ENCODE assay signal across 19 cellular contexts in genomic region chr1:109780982-109781381, GRCh38. TPM values are rescaled to one million over a fixed set of nuclear protein-coding genes. Genes with fewer than 3 reads are reported as not detected.
A peak's percentile ranks its signal among the peaks of the same experiment; 100 is the strongest.
DNase-seq lines count a peak whose midpoint lies in the region; ATAC-seq and TF ChIP-seq lines count a peak whose summit lies in the region.
"Had no signal": no experiment of that assay in that cellular context is flagged by ENCODE, and none has a peak within 500 bp of the region (broad histone marks: within the 10 kb centered on the region; RNA-seq: fewer than 3 reads in every experiment).

No MANE protein-coding gene starts in this region.

- no peaks in the 10 kb centered on the region for H3K36me3 Mint-ChIP-seq in mesothelial cell of epicardium

- H4K91ac ChIP-seq in IMR-90 (ENCODE audit: insufficient read depth, low read depth, low read length), result peak overlapping the region; percentile 8

- BruUV-seq in IMR-90 (replicated peaks; lab: Mats Ljungman, UMichigan), result no TSS peak

- no peak for ATAC-seq in IMR-90 (ENCODE audit: low read depth)
- no peak for ATAC-seq in left ventricle myocardium superior
- ATAC-seq: A549 had no signal

- dilution Hi-C loops in IMR-90 (cut with HindIII; ENCODE audit: low sequenced_read_pairs, unreplicated experiment), result no loop called here

- no CpG with 5 or more reads among the region's 1 CpG for WGBS in IMR-90 (ENCODE audit: extremely low coverage in 2 of 2, insufficient read length in 1 of 2), 2 experiments

- TF ChIP-seq RAD21 in IMR-90 (IDR thresholded peaks at IDR 0.05; ENCODE audit: low read length), result no peak

- no peak overlapping the region for H3K4me3 Mint-ChIP-seq in mesothelial cell of epicardium
- H3K4me3 Mint-ChIP-seq: CD4-positive, alpha-beta memory T cell had no signal

- H2AFZ ChIP-seq in IMR-90 (replicated peaks; ENCODE audit: low read length, poor library complexity), result no peak overlapping the region

- no peaks in the 10 kb centered on the region for H3K36me3 ChIP-seq in IMR-90 (ENCODE audit: control insufficient read depth, insufficient read depth, low read length)
- H3K36me3 ChIP-seq: HAP-1 had no signal

- peaks cover 4% of the 10 kb centered on the region for H3K9me3 Mint-ChIP-seq in mesothelial cell of epicardium

- TF ChIP-seq CTCF in AG10803 (conservative IDR thresholded peaks at IDR 0.05; ENCODE audit: low read length) (no peak), IMR-90 (conservative IDR thresholded peaks at IDR 0.05; ENCODE audit: low read depth, low read length) (no peak), mesothelial cell of epicardium (IDR thresholded peaks at IDR 0.05; ENCODE audit: unreplicated experiment) (no peak)

- H3K4ac ChIP-seq in IMR-90 (ENCODE audit: low read depth, low read length), result peak overlapping the region; percentile 56; the same call in 1 of the 2 replicates

- H3K4me3 ChIP-seq in AG10803 (ENCODE audit: low read length), result no peak overlapping the region
- H3K4me3 ChIP-seq in IMR-90 (ENCODE audit: insufficient read depth, low read depth, low read length), result no peak overlapping the region
- H3K4me3 ChIP-seq: A549, HAP-1 had no signal

- H3K27ac Mint-ChIP-seq in mesothelial cell of epicardium, result peak overlapping the region; percentile 41

- no peaks in the 10 kb centered on the region for H3K9me3 ChIP-seq in IMR-90 (ENCODE audit: control insufficient read depth, insufficient read depth, low read length)

- POLR2A ChIA-PET in IMR-90 (lab: Charles Lee; ENCODE audit: unreplicated experiment), result interaction anchor here (2.0 kb wide), 1 partner anchor 137 kb away, joined by 9 read pairs; no protein-coding TSS in a partner anchor

- peak overlapping the region in 1 of 2 experiments; percentile 9; a peak in 1 of 4 replicates for H4K8ac ChIP-seq in IMR-90 (ENCODE audit: low read depth in 2 of 2, low read length in 2 of 2)

- peak overlapping the region; percentile 62; the same call in 1 of the 3 replicates for H2BK15ac ChIP-seq in IMR-90 (ENCODE audit: low read depth, low read length)

- no peak overlapping the region for H3K56ac ChIP-seq in IMR-90 (ENCODE audit: extremely low read depth, insufficient read depth, low read length)

- peak overlapping the region; percentile 40; the same call in 1 of the 2 replicates for H3K18ac ChIP-seq in IMR-90 (ENCODE audit: low read depth, low read length)

- H4K20me1 ChIP-seq in IMR-90 (ENCODE audit: insufficient read depth, low read length), result no peaks in the 10 kb centered on the region

- no peak overlapping the region for H3K9ac ChIP-seq in IMR-90 (ENCODE audit: low read depth, low read length)

- in situ Hi-C loops in IMR-90 (cut with MboI; ENCODE audit: low sequenced_read_pairs), result loop anchor here (25.0 kb wide), 1 partner anchor 131 kb away; the partner anchor contains the start of gene CSF1

- H2BK20ac ChIP-seq in IMR-90 (ENCODE audit: low read depth, low read length), result peak overlapping the region; percentile 81

- H3K27me3 Mint-ChIP-seq in mesothelial cell of epicardium (ENCODE audit: low read depth), result no peaks in the 10 kb centered on the region
- H3K27me3 Mint-ChIP-seq: CD4-positive, alpha-beta memory T cell had no signal

- no peak overlapping the region for H2BK5ac ChIP-seq in IMR-90 (ENCODE audit: low read depth, low read length, poor library complexity, severe bottlenecking)

- H3K27me3 ChIP-seq in IMR-90 (ENCODE audit: control insufficient read depth, insufficient read depth, low read length), result no peaks in the 10 kb centered on the region

- peaks cover 53% of the 10 kb centered on the region for H3K4me1 Mint-ChIP-seq in mesothelial cell of epicardium

- H3K9me1 ChIP-seq in IMR-90 (ENCODE audit: insufficient read depth, low read length), result peaks cover 21% of the 10 kb centered on the region

- H2AK5ac ChIP-seq in IMR-90 (ENCODE audit: low read depth, low read length), result peak overlapping the region; percentile 33; the same call in 1 of the 2 replicates

- DNase-seq in AG10803 (ENCODE audit: low read depth) (peak; percentile 49), IMR-90 (no peak), amniotic epithelial cell (ENCODE audit: low read depth) (peak; percentile 61), mesothelial cell of epicardium (ENCODE audit: low spot score in 2 of 2, unreplicated experiment in 2 of 2) (no peak), left ventricle myocardium superior (no peak), DMS114 treated with DMSO at 0.1 percent for 48 hours (lab: John Stamatoyannopoulos, UW; ENCODE audit: unreplicated experiment) (no peak), dermis blood vessel endothelial cell (no peak)
- DNase-seq: 8988T; ACHN; C1 segment of cervical spinal cord; Calu3; CD4-positive, alpha-beta memory T cell; COR-L47; DMS153; DND-41; GOT3 had no signal

- no peak overlapping the region for H3K4me2 ChIP-seq in IMR-90 (ENCODE audit: low read depth, low read length)
- H3K4me2 ChIP-seq: A549 had no signal

- peak overlapping the region; percentile 28; the same call in 1 of the 2 replicates for H4K5ac ChIP-seq in IMR-90 (ENCODE audit: low read depth, low read length)

- TF ChIP-seq POLR2A in IMR-90 (IDR thresholded peaks at IDR 0.05; ENCODE audit: low read depth, low read length), result no peak

- H3K27ac ChIP-seq in IMR-90 (ENCODE audit: insufficient read depth, low read length), result no peak overlapping the region

- H3K14ac ChIP-seq in IMR-90 (replicated peaks; ENCODE audit: low read depth, low read length), result peak overlapping the region; percentile 60; the same call in 1 of the 2 replicates

- no peak overlapping the region for H2AK9ac ChIP-seq in IMR-90 (replicated peaks; ENCODE audit: low read depth, low read length, poor library complexity)

- H3K79me1 ChIP-seq in IMR-90 (ENCODE audit: low read depth in 1 of 2, low read length in 2 of 2), result no peaks in the 10 kb centered on the region

- H3K23ac ChIP-seq in IMR-90 (ENCODE audit: low read depth, low read length), result peak overlapping the region; percentile 62; the same call in 1 of the 2 replicates

- H2BK120ac ChIP-seq in IMR-90 (ENCODE audit: low read depth, low read length), result peak overlapping the region; percentile 70

- CTCF ChIA-PET in IMR-90 (lab: Yijun Ruan, JAX), result interaction anchor here (0.8 to 2.5 kb wide), 5 partner anchors 11 to 254 kb away, joined by 3 to 20 read pairs (median 3); partner anchors contain the start of genes AHCYL1 and STRIP1

- intact Hi-C loops in IMR-90 (cut with micrococcal nuclease) (no loop called here), left ventricle myocardium superior (cut with micrococcal nuclease) (no loop called here)

- H3K4me1 ChIP-seq in IMR-90 (ENCODE audit: control insufficient read depth, insufficient read depth, low read length), result peaks cover 20% of the 10 kb centered on the region
- H3K4me1 ChIP-seq: HAP-1 had no signal

TF ChIP-seq in IMR-90, 13 proteins besides CTCF, POLR2A, EP300 and RAD21:
- TF ChIP-seq CEBPB (IDR thresholded peaks at IDR 0.05; ENCODE audit: low read depth, low read length) (peak; percentile 44; the same call in 1 of the 2 replicates), FOS (IDR thresholded peaks at IDR 0.05; ENCODE audit: low read depth, low read length) (no peak)

RNA-seq across cellular contexts. Expression of gene EPS8L3, which starts 17.3 kb away (rescaled TPM):
- total RNA-seq in IMR-90 (2012; rRNA removed) (not detected in 2 replicates), mesothelial cell of epicardium (0.13 to 0.34 TPM in 2 of 3 replicates, not detected in the other), left ventricle myocardium superior (not detected), dermis blood vessel endothelial cell (not detected in 2 replicates)
- not detected in 2 replicates for polyA plus RNA-seq in IMR-90 (2012; rRNA removed)
- 0.11 TPM in 1 of 2 replicates, not detected in the other for polyA plus RNA-seq in IMR-90 (2012; cell fraction: cytosol; rRNA removed)
- polyA plus RNA-seq in IMR-90 (2012; cell fraction: nucleus; rRNA removed; ENCODE audit: low replicate concordance), result not detected in 2 replicates
- total RNA-seq: CD4-positive, alpha-beta memory T cell had no signal
- polyA plus RNA-seq: BJ; CD4-positive, alpha-beta memory T cell had no signal

RNA-seq across cellular contexts. Expression of gene GSTM3, which starts 40.1 kb away (rescaled TPM):
- total RNA-seq in IMR-90 (2012; rRNA removed) (101 and 131 TPM in 2 replicates), mesothelial cell of epicardium (49.7 to 57.9 TPM (median 55.2 TPM) in 3 replicates), left ventricle myocardium superior (113 TPM), dermis blood vessel endothelial cell (25.1 and 54.1 TPM in 2 replicates)
- 97.4 and 102 TPM in 2 replicates for polyA plus RNA-seq in IMR-90 (2012; rRNA removed)
- 69.1 and 108 TPM in 2 replicates for polyA plus RNA-seq in IMR-90 (2012; cell fraction: cytosol; rRNA removed)
- 19.5 and 60.7 TPM in 2 replicates for polyA plus RNA-seq in IMR-90 (2012; cell fraction: nucleus; rRNA removed; ENCODE audit: low replicate concordance)

Comparison
In these comparisons a context has a peak if more than half of its experiments do, and no peak if none do; other contexts are left out.
1. DNase-seq: peak in AG10803 (single experiment) and amniotic epithelial cell (single experiment); none in IMR-90 (single experiment), mesothelial cell of epicardium (0 of 2), left ventricle myocardium superior (single experiment), DMS114 treated with DMSO at 0.1 percent for 48 hours (single experiment) and dermis blood vessel endothelial cell (single experiment).